In genomic region chr15:48880070-48880634, GRCh38 we compare ENCODE assay signal across 12 cellular contexts. TPM values are rescaled to one million over a fixed set of nuclear protein-coding genes. Genes with fewer than 3 reads are reported as not detected.
DNase-seq lines count a peak whose midpoint lies in the region; ATAC-seq, FAIRE-seq and TF ChIP-seq lines count a peak whose summit lies in the region.
"Had no signal": no experiment of that assay in that cellular context is flagged by ENCODE, and none has a peak within 500 bp of the region (broad histone marks: within the 10 kb centered on the region; RNA-seq: fewer than 3 reads in every experiment).

No MANE protein-coding gene starts in this region.

- H3K9ac ChIP-seq in GM23248 (peak overlapping the region; percentile 90; the same call in 1 of the 2 replicates), iPS-18a (ENCODE audit: low read length) (no peak overlapping the region)

- no peaks in the 10 kb centered on the region for H3K9me3 Mint-ChIP-seq in activated CD8-positive, alpha-beta T cell treated with anti-CD3 and anti-CD28 coated beads, Interleukin-2, amount 10 ng/mL, durations not matched to agents 7 days and 5 days (ENCODE audit: insufficient read depth)

- H3K4me3 Mint-ChIP-seq in activated CD8-positive, alpha-beta T cell treated with anti-CD3 and anti-CD28 coated beads, Interleukin-2, amount 10 ng/mL, durations not matched to agents 7 days and 5 days: peak overlapping the region; percentile 99

- H2AFZ ChIP-seq in GM23248: no peak overlapping the region

- POLR2A ChIA-PET in activated CD8-positive, alpha-beta T cell treated with anti-CD3 and anti-CD28 coated beads, Interleukin-2, amount 10 ng/mL, durations not matched to agents 7 days and 5 days (lab: Charles Lee): interaction anchor here (0.6 to 1.9 kb wide), 3 partner anchors 69 to 87 kb away, joined by 3 to 7 read pairs (median 3); partner anchors contain the start of genes CEP152 and SHC4

- WGBS in GM23248 (ENCODE audit: low coverage in 1 of 2, low lambda C conversion rate in 2 of 2, missing lambda C conversion rate in 2 of 2), 2 experiments: 84 to 85% methylated on average over 3 of the region's 3 CpGs

- H3K27ac ChIP-seq in GM23248 (no peak overlapping the region), iPS-18a (ENCODE audit: low read length) (no peak overlapping the region)

- H3K79me2 ChIP-seq in GM23248 (ENCODE audit: insufficient read depth): peaks cover 32% of the 10 kb centered on the region

- peaks cover 14% of the 10 kb centered on the region for H3K27me3 Mint-ChIP-seq in activated CD8-positive, alpha-beta T cell treated with anti-CD3 and anti-CD28 coated beads, Interleukin-2, amount 10 ng/mL, durations not matched to agents 7 days and 5 days (ENCODE audit: low read depth)

- H3K36me3 ChIP-seq in BE2C: no peaks in the 10 kb centered on the region
- peaks cover 6% of the 10 kb centered on the region; the same call in 1 of the 2 replicates for H3K36me3 ChIP-seq in GM23248 (ENCODE audit: low read depth)
- H3K36me3 ChIP-seq in iPS-18a (ENCODE audit: control insufficient read depth, low read depth, low read length): no peaks in the 10 kb centered on the region

- TF ChIP-seq POLR2A in H54 (IDR thresholded peaks at IDR 0.05; ENCODE audit: low read depth, low read length): no peak

- H4K20me1 ChIP-seq in GM23248 (ENCODE audit: insufficient read depth): peaks cover 8% of the 10 kb centered on the region; the same call in 1 of the 2 replicates

- peaks cover 38% of the 10 kb centered on the region for H3F3A ChIP-seq in GM23248 (ENCODE audit: insufficient read depth)

- CTCF ChIA-PET in activated CD8-positive, alpha-beta T cell treated with anti-CD3 and anti-CD28 coated beads, Interleukin-2, amount 10 ng/mL, durations not matched to agents 7 days and 5 days (lab: Charles Lee): interaction anchor here (1.0 to 4.4 kb wide), 4 partner anchors 18 to 94 kb away, joined by 4 to 53 read pairs (median 24); partner anchors contain the start of gene SHC4

- in situ Hi-C loops in GM23248 (cut with MboI): no loop called here

- no peak for FAIRE-seq in H54 (lab: Jason Lieb, UNC)

- H3K27me3 ChIP-seq in BE2C (no peaks in the 10 kb centered on the region), GM23248 (replicated peaks; ENCODE audit: insufficient read depth) (no peaks in the 10 kb centered on the region), iPS-18a (ENCODE audit: control insufficient read depth, insufficient read depth, low read length) (peaks cover 4% of the 10 kb centered on the region)

- peaks cover 25% of the 10 kb centered on the region for H3K4me1 Mint-ChIP-seq in activated CD8-positive, alpha-beta T cell treated with anti-CD3 and anti-CD28 coated beads, Interleukin-2, amount 10 ng/mL, durations not matched to agents 7 days and 5 days (ENCODE audit: low read depth)

- H3K36me3 Mint-ChIP-seq in activated CD8-positive, alpha-beta T cell treated with anti-CD3 and anti-CD28 coated beads, Interleukin-2, amount 10 ng/mL, durations not matched to agents 7 days and 5 days (ENCODE audit: low read depth): peaks cover 23% of the 10 kb centered on the region

- H3K4me3 ChIP-seq in BE2C (ENCODE audit: low read depth, low read length): peak overlapping the region; percentile 76
- H3K4me3 ChIP-seq in GM23248: peak overlapping the region; percentile 91
- H3K4me3 ChIP-seq in iPS-18a (ENCODE audit: low read length): peak overlapping the region; percentile 97

- peak overlapping the region; percentile 90 for H3K4me2 ChIP-seq in GM23248 (ENCODE audit: unreplicated experiment)

- H3K9me2 ChIP-seq in GM23248 (ENCODE audit: insufficient read depth): no peaks in the 10 kb centered on the region

- no peak for DNase-seq in BE2C
- no peak for DNase-seq in GM23248
- DNase-seq in activated CD8-positive, alpha-beta T cell treated with anti-CD3 and anti-CD28 coated beads, Interleukin-2, amount 10 ng/mL, durations not matched to agents 7 days and 5 days: no peak
- no peak for DNase-seq in H54 (ENCODE audit: insufficient read length, low spot score)
- DNase-seq in NCI-H1092 (lab: John Stamatoyannopoulos, UW): no peak
- DNase-seq: activated effector memory CD4-positive, alpha-beta T cell treated with Interleukin-2 at 50 U/mL for 16 hours; DMS53; hippocampal formation; NCI-H774 had no signal

- ATAC-seq in activated CD8-positive, alpha-beta T cell treated with anti-CD3 and anti-CD28 coated beads, Interleukin-2, amount 10 ng/mL, durations not matched to agents 7 days and 5 days: no peak
- ATAC-seq in HG03460 (IDR thresholded peaks at IDR 0.05; ENCODE audit: unreplicated experiment) (no peak), GM21528 (IDR thresholded peaks at IDR 0.05; ENCODE audit: low FRiP score, unreplicated experiment) (no peak)

- TF ChIP-seq CTCF in BE2C (IDR thresholded peaks at IDR 0.05; ENCODE audit: low read depth, low read length): no peak

- H3K4me1 ChIP-seq in BE2C (no peaks in the 10 kb centered on the region), GM23248 (ENCODE audit: insufficient read depth) (peaks cover 17% of the 10 kb centered on the region), iPS-18a (ENCODE audit: control insufficient read depth, low read depth, low read length) (peaks cover 4% of the 10 kb centered on the region)

- H3K9me3 ChIP-seq in BE2C: no peaks in the 10 kb centered on the region
- no peaks in the 10 kb centered on the region for H3K9me3 ChIP-seq in GM23248 (ENCODE audit: low read depth)
- no peaks in the 10 kb centered on the region for H3K9me3 ChIP-seq in iPS-18a (ENCODE audit: control insufficient read depth, low read depth, low read length)

- no peak overlapping the region for H3K27ac Mint-ChIP-seq in activated CD8-positive, alpha-beta T cell treated with anti-CD3 and anti-CD28 coated beads, Interleukin-2, amount 10 ng/mL, durations not matched to agents 7 days and 5 days

RNA-seq across cellular contexts. Expression of gene EID1, which starts 2.2 kb away (rescaled TPM):
- 466 TPM for polyA plus RNA-seq in BE2C (2012; ENCODE audit: insufficient read depth, insufficient read length, low read depth)
- 267 and 281 TPM in 2 replicates for total RNA-seq in GM23248 (2014; rRNA removed; shearing (Covaris generic))
- 380 and 396 TPM in 2 replicates for polyA plus RNA-seq in GM23248 (2016; fragmentation: Nextera tagmentation; extraction: Ambion mirVana)
- 10 to 100 TPM; 85.3 to 89.5 TPM for total RNA-seq in activated CD8-positive, alpha-beta T cell treated with anti-CD3 and anti-CD28 coated beads, Interleukin-2, amount 10 ng/mL, durations not matched to agents 7 days and 5 days
